ENCODE assay signal across 8 cellular contexts in the genomic region with DNA sequence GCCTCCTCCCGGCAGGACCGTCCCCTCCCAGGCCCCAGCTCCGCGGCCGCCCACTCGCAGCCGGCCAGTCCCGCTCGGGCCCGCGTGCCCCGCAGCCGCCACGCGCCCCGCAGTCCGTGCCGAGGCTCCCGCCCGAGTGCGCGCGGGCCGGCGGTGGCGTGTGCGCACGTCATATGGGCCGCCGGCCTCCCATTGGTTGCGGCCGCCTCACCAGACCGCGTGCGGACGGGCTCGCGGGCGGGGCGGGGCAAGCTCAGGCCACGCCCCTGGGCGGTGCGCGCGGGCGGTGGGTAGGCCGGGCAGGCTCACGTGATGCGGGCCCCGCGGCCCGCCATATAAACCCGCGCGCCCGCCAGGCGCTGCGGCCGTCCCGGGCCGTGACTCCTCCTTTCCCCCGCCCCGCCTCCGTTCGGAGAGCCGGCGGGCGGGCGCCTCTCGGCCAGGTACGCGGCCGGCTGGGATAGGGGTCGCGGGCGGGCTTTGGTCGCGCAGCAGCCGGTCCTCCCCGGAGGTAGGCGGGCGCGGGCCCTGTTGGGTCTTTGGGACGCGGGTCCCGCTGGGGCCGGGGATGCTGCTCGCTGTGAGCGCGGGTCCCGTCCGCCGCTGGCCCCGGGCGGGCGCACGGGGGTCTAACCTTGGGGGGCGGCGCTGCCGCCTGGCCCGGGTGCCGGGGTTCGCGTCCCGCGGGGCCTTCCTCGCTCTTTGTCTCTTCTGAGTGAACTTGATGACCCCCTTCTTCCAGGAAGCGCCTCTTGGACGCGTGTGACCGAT. TPM values are rescaled to one million over a fixed set of nuclear protein-coding genes. Genes with fewer than 3 reads are reported as not detected.
DNase-seq lines count a peak whose midpoint lies in the region; ATAC-seq and TF ChIP-seq lines count a peak whose summit lies in the region.

INSIG1 (plus strand) TSS at position 362 of the 771 bp plus-strand sequence; CDS start at position 770, 408 bp downstream.

- peak within 1 kb of the TSS; percentile 99 for H3K27ac ChIP-seq in colonic mucosa

- H3K27me3 Mint-ChIP-seq in activated CD4-positive, alpha-beta T cell treated with anti-CD3 and anti-CD28 coated beads, Interleukin-2, amount 10 ng/mL, durations not matched to agents 24 days and 14 days: no peaks in the 10 kb centered on the region

- H3K4me1 Mint-ChIP-seq in activated CD4-positive, alpha-beta T cell treated with anti-CD3 and anti-CD28 coated beads, Interleukin-2, amount 10 ng/mL, durations not matched to agents 24 days and 14 days: peaks cover 39% of the 10 kb centered on the region

- peak within 1 kb of the TSS; percentile 97 for H3K27ac Mint-ChIP-seq in activated CD4-positive, alpha-beta T cell treated with anti-CD3 and anti-CD28 coated beads, Interleukin-2, amount 10 ng/mL, durations not matched to agents 24 days and 14 days

- H3K36me3 Mint-ChIP-seq in activated CD4-positive, alpha-beta T cell treated with anti-CD3 and anti-CD28 coated beads, Interleukin-2, amount 10 ng/mL, durations not matched to agents 24 days and 14 days (ENCODE audit: low read depth): peaks cover 40% of the 10 kb centered on the region

- TF ChIP-seq CTCF in BE2C (IDR thresholded peaks at IDR 0.05; ENCODE audit: low read depth, low read length): no peak
- no peak for TF ChIP-seq CTCF in colonic mucosa (IDR thresholded peaks at IDR 0.05)

- peaks cover 23% of the 10 kb centered on the region for H3K36me3 ChIP-seq in BE2C
- H3K36me3 ChIP-seq in colonic mucosa: peaks cover 7% of the 10 kb centered on the region

- H3K4me3 ChIP-seq in BE2C (ENCODE audit: low read depth, low read length) (peak within 1 kb of the TSS; percentile 84), colonic mucosa (peak within 1 kb of the TSS; percentile 92)

- DNase-seq in BE2C (peak; percentile 94), GM19238 (ENCODE audit: insufficient read length, low spot score) (peak; percentile 97), NCI-H510A treated with DMSO at 0.1 percent for 48 hours (lab: John Stamatoyannopoulos, UW) (peak; percentile 58), colonic mucosa (peak; percentile 91), left lobe of liver (ENCODE audit: low spot score) (peak; percentile 97)
- peak; percentile 98 for DNase-seq in activated CD4-positive, alpha-beta T cell treated with anti-CD3 and anti-CD28 coated beads, Interleukin-2, amount 10 ng/mL, durations not matched to agents 24 days and 14 days
- peak; percentile 92 for DNase-seq in stimulated activated CD4-positive, alpha-beta T cell treated with anti-CD3 and anti-CD28 coated beads, Interleukin-4, amount 100 ng/mL, for 1 hour

- intact Hi-C loops in activated CD4-positive, alpha-beta T cell treated with anti-CD3 and anti-CD28 coated beads, Interleukin-2, amount 10 ng/mL, durations not matched to agents 24 days and 14 days (cut with micrococcal nuclease): loop anchor here (1.0 to 5.0 kb wide), 5 partner anchors 92 to 1595 kb away; partner anchors contain the start of genes LMBR1, PAXIP1 and RBM33
- intact Hi-C loops in colonic mucosa (cut with DNase I): no loop called here

- ATAC-seq in HG03439 (IDR thresholded peaks at IDR 0.05; ENCODE audit: unreplicated experiment): peak; percentile 55
- ATAC-seq in left lobe of liver: peak; percentile 63

- H3K9me3 ChIP-seq in BE2C (no peaks in the 10 kb centered on the region), colonic mucosa (no peaks in the 10 kb centered on the region)

- H3K9ac ChIP-seq in colonic mucosa (ENCODE audit: low read depth in 2 of 2, low read length in 2 of 2): peak within 1 kb of the TSS; percentile 76 to 88

- H3K27me3 ChIP-seq in BE2C (no peaks in the 10 kb centered on the region), colonic mucosa (no peaks in the 10 kb centered on the region)

- no peaks in the 10 kb centered on the region for H3K9me3 Mint-ChIP-seq in activated CD4-positive, alpha-beta T cell treated with anti-CD3 and anti-CD28 coated beads, Interleukin-2, amount 10 ng/mL, durations not matched to agents 24 days and 14 days

- peak within 1 kb of the TSS; percentile 94 for H3K4me3 Mint-ChIP-seq in activated CD4-positive, alpha-beta T cell treated with anti-CD3 and anti-CD28 coated beads, Interleukin-2, amount 10 ng/mL, durations not matched to agents 24 days and 14 days

- peaks cover 5% of the 10 kb centered on the region; the same call in 1 of the 2 replicates for H3K4me1 ChIP-seq in BE2C
- peaks cover 10% of the 10 kb centered on the region for H3K4me1 ChIP-seq in colonic mucosa

RNA-seq across cellular contexts. Expression of gene INSIG1, which starts in this region (rescaled TPM):
- 20.0 TPM for polyA plus RNA-seq in BE2C (2012; ENCODE audit: insufficient read depth, insufficient read length, low read depth)
- total RNA-seq in activated CD4-positive, alpha-beta T cell treated with anti-CD3 and anti-CD28 coated beads, Interleukin-2, amount 10 ng/mL, durations not matched to agents 24 days and 14 days: 114 and 121 TPM in 2 replicates
- total RNA-seq in colonic mucosa: 100 to 1,000 TPM in 1 of 2 donors, 10 to 100 TPM in 1; 72.1 to 232 TPM
- 208 TPM for total RNA-seq in left lobe of liver

Comparison
In these comparisons a context has a peak if more than half of its experiments do, and no peak if none do; other contexts are left out.
1. Peak in every context shown above with its lines: DNase-seq, ATAC-seq, H3K4me3 ChIP-seq and H3K27ac ChIP-seq.